Comparison of ENCODE assay signal across 2 cellular contexts in the genomic region with DNA sequence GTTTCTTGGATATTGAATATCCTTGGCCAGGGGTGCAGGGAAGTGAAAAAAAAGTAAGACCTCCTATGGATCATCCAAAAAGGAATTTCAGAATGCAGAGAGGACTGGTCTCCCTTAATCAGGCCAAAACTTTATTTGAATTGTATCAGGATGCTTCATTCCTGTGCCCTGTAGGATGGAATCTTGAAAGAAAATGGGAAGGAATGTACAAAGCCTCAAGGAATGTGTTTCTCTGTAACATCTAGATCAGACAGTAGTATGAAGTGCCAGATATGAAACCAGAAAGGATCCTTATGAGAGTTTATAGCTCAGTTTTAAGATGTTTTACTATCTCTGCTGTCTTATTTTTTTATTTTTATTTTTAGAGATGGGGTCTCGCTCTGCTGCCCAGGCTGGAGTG.
TF ChIP-seq lines count a peak whose summit lies in the region.

No MANE protein-coding gene starts in this region.

TF ChIP-seq in IMR-90, 13 proteins besides CTCF, POLR2A, EP300 and RAD21:
- no peak for TF ChIP-seq MAZ (IDR thresholded peaks at IDR 0.05; ENCODE audit: borderline replicate concordance, low read depth, low read length)
- TF ChIP-seq MAFK (IDR thresholded peaks at IDR 0.05; ENCODE audit: low read depth, low read length), result no peak
- TF ChIP-seq BHLHE40 (IDR thresholded peaks at IDR 0.05; ENCODE audit: low read depth, low read length), result no peak
- no peak for TF ChIP-seq RCOR1 (IDR thresholded peaks at IDR 0.05; ENCODE audit: insufficient replicate concordance, low read length)
- no peak for TF ChIP-seq CEBPB (IDR thresholded peaks at IDR 0.05; ENCODE audit: low read depth, low read length)
- TF ChIP-seq NFE2L2 (IDR thresholded peaks at IDR 0.05; ENCODE audit: low read depth, low read length), result no peak
- no peak for TF ChIP-seq FOS (IDR thresholded peaks at IDR 0.05; ENCODE audit: low read depth, low read length)
- TF ChIP-seq, protein P1, sequence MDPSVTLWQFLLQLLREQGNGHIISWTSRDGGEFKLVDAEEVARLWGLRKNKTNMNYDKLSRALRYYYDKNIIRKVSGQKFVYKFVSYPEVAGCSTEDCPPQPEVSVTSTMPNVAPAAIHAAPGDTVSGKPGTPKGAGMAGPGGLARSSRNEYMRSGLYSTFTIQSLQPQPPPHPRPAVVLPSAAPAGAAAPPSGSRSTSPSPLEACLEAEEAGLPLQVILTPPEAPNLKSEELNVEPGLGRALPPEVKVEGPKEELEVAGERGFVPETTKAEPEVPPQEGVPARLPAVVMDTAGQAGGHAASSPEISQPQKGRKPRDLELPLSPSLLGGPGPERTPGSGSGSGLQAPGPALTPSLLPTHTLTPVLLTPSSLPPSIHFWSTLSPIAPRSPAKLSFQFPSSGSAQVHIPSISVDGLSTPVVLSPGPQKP (IDR thresholded peaks at IDR 0.05; ENCODE audit: borderline replicate concordance, low read depth, low read length), result no peak
- TF ChIP-seq MXI1 (IDR thresholded peaks at IDR 0.05; ENCODE audit: borderline replicate concordance, low read depth, low read length), result no peak
- no peak for TF ChIP-seq RFX5 (IDR thresholded peaks at IDR 0.05; ENCODE audit: low read depth, low read length)
- no peak for TF ChIP-seq SMC3 (IDR thresholded peaks at IDR 0.05; ENCODE audit: low read depth, low read length)
- TF ChIP-seq, protein P2, sequence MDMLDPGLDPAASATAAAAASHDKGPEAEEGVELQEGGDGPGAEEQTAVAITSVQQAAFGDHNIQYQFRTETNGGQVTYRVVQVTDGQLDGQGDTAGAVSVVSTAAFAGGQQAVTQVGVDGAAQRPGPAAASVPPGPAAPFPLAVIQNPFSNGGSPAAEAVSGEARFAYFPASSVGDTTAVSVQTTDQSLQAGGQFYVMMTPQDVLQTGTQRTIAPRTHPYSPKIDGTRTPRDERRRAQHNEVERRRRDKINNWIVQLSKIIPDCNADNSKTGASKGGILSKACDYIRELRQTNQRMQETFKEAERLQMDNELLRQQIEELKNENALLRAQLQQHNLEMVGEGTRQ (IDR thresholded peaks at IDR 0.05; ENCODE audit: low read depth, low read length), result no peak
- TF ChIP-seq CHD1 (IDR thresholded peaks at IDR 0.05; ENCODE audit: low read depth, low read length), result no peak

TF ChIP-seq in HepG2, 621 proteins besides CTCF, POLR2A, EP300 and RAD21:
- TF ChIP-seq, protein P3, sequence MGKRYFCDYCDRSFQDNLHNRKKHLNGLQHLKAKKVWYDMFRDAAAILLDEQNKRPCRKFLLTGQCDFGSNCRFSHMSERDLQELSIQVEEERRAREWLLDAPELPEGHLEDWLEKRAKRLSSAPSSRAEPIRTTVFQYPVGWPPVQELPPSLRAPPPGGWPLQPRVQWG (CRISPR knock-in tag; IDR thresholded peaks at IDR 0.05; ENCODE audit: borderline replicate concordance, low read depth), result no peak
- no peak for TF ChIP-seq POLR2AphosphoS2 (IDR thresholded peaks at IDR 0.05; ENCODE audit: low read depth, low read length)
- TF ChIP-seq, protein P4, sequence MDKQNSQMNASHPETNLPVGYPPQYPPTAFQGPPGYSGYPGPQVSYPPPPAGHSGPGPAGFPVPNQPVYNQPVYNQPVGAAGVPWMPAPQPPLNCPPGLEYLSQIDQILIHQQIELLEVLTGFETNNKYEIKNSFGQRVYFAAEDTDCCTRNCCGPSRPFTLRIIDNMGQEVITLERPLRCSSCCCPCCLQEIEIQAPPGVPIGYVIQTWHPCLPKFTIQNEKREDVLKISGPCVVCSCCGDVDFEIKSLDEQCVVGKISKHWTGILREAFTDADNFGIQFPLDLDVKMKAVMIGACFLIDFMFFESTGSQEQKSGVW (CRISPR knock-in tag; IDR thresholded peaks at IDR 0.05; ENCODE audit: borderline replicate concordance), result no peak
- TF ChIP-seq ZNF557 (CRISPR knock-in tag; IDR thresholded peaks at IDR 0.05), result no peak
- TF ChIP-seq ZNF569 (CRISPR knock-in tag; IDR thresholded peaks at IDR 0.05; ENCODE audit: borderline replicate concordance), result no peak
- no peak for TF ChIP-seq ZNF747 (CRISPR knock-in tag; IDR thresholded peaks at IDR 0.05; ENCODE audit: borderline replicate concordance)
- no peak for TF ChIP-seq SALL2 (CRISPR knock-in tag; IDR thresholded peaks at IDR 0.05)
- no peak for TF ChIP-seq MAFG (CRISPR knock-in tag; IDR thresholded peaks at IDR 0.05)
- TF ChIP-seq, protein P5, sequence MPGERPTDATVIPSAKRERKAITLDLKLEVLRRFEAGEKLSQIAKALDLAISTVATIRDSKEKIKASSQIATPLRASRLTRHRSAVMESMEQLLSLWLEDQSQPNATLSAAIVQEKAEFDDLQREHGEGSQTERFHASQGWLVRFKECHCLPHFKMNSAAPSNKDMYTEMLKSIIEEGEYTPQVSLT (CRISPR knock-in tag; IDR thresholded peaks at IDR 0.05; ENCODE audit: borderline replicate concordance, low read depth), result no peak
- TF ChIP-seq MAZ (IDR thresholded peaks at IDR 0.05; ENCODE audit: borderline replicate concordance, low read depth, low read length), result no peak
- no peak for TF ChIP-seq MAZ (CRISPR knock-in tag; IDR thresholded peaks at IDR 0.05; ENCODE audit: low read depth)
- no peak for TF ChIP-seq STAG1 (CRISPR knock-in tag; IDR thresholded peaks at IDR 0.05)
- TF ChIP-seq DR1 (CRISPR knock-in tag; IDR thresholded peaks at IDR 0.05), result no peak
- TF ChIP-seq, protein P6, sequence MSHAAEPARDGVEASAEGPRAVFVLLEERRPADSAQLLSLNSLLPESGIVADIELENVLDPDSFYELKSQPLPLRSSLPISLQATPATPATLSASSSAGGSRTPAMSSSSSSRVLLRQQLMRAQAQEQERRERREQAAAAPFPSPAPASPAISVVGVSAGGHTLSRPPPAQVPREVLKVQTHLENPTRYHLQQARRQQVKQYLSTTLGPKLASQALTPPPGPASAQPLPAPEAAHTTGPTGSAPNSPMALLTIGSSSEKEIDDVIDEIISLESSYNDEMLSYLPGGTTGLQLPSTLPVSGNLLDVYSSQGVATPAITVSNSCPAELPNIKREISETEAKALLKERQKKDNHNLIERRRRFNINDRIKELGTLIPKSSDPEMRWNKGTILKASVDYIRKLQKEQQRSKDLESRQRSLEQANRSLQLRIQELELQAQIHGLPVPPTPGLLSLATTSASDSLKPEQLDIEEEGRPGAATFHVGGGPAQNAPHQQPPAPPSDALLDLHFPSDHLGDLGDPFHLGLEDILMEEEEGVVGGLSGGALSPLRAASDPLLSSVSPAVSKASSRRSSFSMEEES (CRISPR knock-in tag; IDR thresholded peaks at IDR 0.05), result no peak
- TF ChIP-seq TAF1 (CRISPR knock-in tag; IDR thresholded peaks at IDR 0.05), result no peak
